ENCODE assay signal across 8 cellular contexts in genomic region chr19:16540948-16541347, GRCh38. TPM values are rescaled to one million over a fixed set of nuclear protein-coding genes. Genes with fewer than 3 reads are reported as not detected.
DNase-seq lines count a peak whose midpoint lies in the region; ATAC-seq and TF ChIP-seq lines count a peak whose summit lies in the region.

No MANE protein-coding gene starts in this region.

- H3K9me3 ChIP-seq in AG04450 (ENCODE audit: control insufficient read depth, insufficient read depth, low read length) (peaks cover 2% of the 10 kb centered on the region; the same call in 1 of the 2 replicates), colonic mucosa (no peaks in the 10 kb centered on the region), mucosa of descending colon (no peaks in the 10 kb centered on the region)
- H3K9me3 ChIP-seq in naive thymus-derived CD4-positive, alpha-beta T cell (ENCODE audit: control insufficient read depth in 2 of 3, low read length in 3 of 3) = no peaks in the 10 kb centered on the region

- CTCF ChIA-PET in AG04450 (lab: Charles Lee) = no interaction called here
- CTCF ChIA-PET in naive thymus-derived CD4-positive, alpha-beta T cell (lab: Charles Lee) = no interaction called here
- CTCF ChIA-PET in GM10248 (lab: Yijun Ruan, JAX) = interaction anchor here (1.9 kb wide), 1 partner anchor 15 kb away, joined by 4 read pairs; no protein-coding TSS in a partner anchor

- H3K36me3 Mint-ChIP-seq in naive thymus-derived CD4-positive, alpha-beta T cell = peaks cover 0 to 35% (median 8%) of the 10 kb centered on the region in 5 donors

- H3K9ac ChIP-seq in colonic mucosa (ENCODE audit: low read depth in 2 of 2, low read length in 2 of 2) = peak overlapping the region in 1 of 2 donors; percentile 86

- DNase-seq in AG04450 (ENCODE audit: low read depth, low spot score) (no peak), colonic mucosa (no peak), mucosa of descending colon (no peak), GM10248 (ENCODE audit: extremely low spot score) (no peak)
- no peak for DNase-seq in Jurkat, Clone E6-1 (ENCODE audit: low read depth, low spot score)
- no peak for DNase-seq in naive thymus-derived CD4-positive, alpha-beta T cell

- H3K36me3 ChIP-seq in colonic mucosa = peaks cover under 1% of the 10 kb centered on the region
- peaks cover 0 to 42% (median 4%) of the 10 kb centered on the region in 3 experiments for H3K36me3 ChIP-seq in naive thymus-derived CD4-positive, alpha-beta T cell (ENCODE audit: control insufficient read depth in 2 of 3, insufficient read depth in 3 of 3, low read length in 3 of 3)
- H3K36me3 ChIP-seq in mucosa of descending colon (ENCODE audit: low read depth) = no peaks in the 10 kb centered on the region

- TF ChIP-seq CTCF in AG04450 (IDR thresholded peaks at IDR 0.05; ENCODE audit: low read depth, low read length) = no peak
- no peak for TF ChIP-seq CTCF in colonic mucosa (IDR thresholded peaks at IDR 0.05)
- no peak for TF ChIP-seq CTCF in mucosa of descending colon (IDR thresholded peaks at IDR 0.05)
- no peak for TF ChIP-seq CTCF in GM10248 (IDR thresholded peaks at IDR 0.05; ENCODE audit: control extremely low read depth, extremely low read depth, low read depth, missing control alignments)

- H3K4me1 Mint-ChIP-seq in naive thymus-derived CD4-positive, alpha-beta T cell = peaks cover 48 to 71% (median 57%) of the 10 kb centered on the region in 7 donors

- POLR2A ChIA-PET in AG04450 (lab: Yijun Ruan, JAX) (no interaction called here), GM10248 (lab: Yijun Ruan, JAX) (interaction anchor here (0.6 kb wide), 1 partner anchor 18 kb away, joined by 3 read pairs; no protein-coding TSS in a partner anchor)
- POLR2A ChIA-PET in naive thymus-derived CD4-positive, alpha-beta T cell (lab: Charles Lee) = interaction anchor here (1.1 to 3.8 kb wide), 4 partner anchors 27 to 86 kb away, joined by 3 to 27 read pairs (median 4); partner anchors contain the start of gene SLC35E1

- peak overlapping the region; percentile 82 to 95 (median 92) for H3K4me3 Mint-ChIP-seq in naive thymus-derived CD4-positive, alpha-beta T cell

- H3K4me1 ChIP-seq in colonic mucosa (peaks cover 22% of the 10 kb centered on the region), mucosa of descending colon (ENCODE audit: low read depth) (peaks cover 21% of the 10 kb centered on the region)
- peaks cover 25 to 39% of the 10 kb centered on the region in 2 donors for H3K4me1 ChIP-seq in naive thymus-derived CD4-positive, alpha-beta T cell (ENCODE audit: control insufficient read depth in 2 of 2, insufficient read depth in 2 of 2, low read length in 2 of 2)

- H3K27ac ChIP-seq in AG04450 (ENCODE audit: low read depth, low read length) (peak overlapping the region; percentile 47), colonic mucosa (no peak overlapping the region)
- peak overlapping the region; percentile 91 for H3K27ac ChIP-seq in naive thymus-derived CD4-positive, alpha-beta T cell (ENCODE audit: low read depth, low read length)

- intact Hi-C loops in colonic mucosa (cut with DNase I) = no loop called here
- intact Hi-C loops in naive thymus-derived CD4-positive, alpha-beta T cell (cut with micrococcal nuclease) = loop anchor here (5.0 kb wide), 2 partner anchors 69 to 686 kb away; partner anchors contain the start of genes EPS15L1 (in 1 of the 2) and OCEL1 (in 1 of the 2)
- intact Hi-C loops in mucosa of descending colon (cut with DNase I, micrococcal nuclease) = no loop called here

- H3K27me3 Mint-ChIP-seq in naive thymus-derived CD4-positive, alpha-beta T cell = no peaks in the 10 kb centered on the region

- no peaks in the 10 kb centered on the region for H3K9me3 Mint-ChIP-seq in naive thymus-derived CD4-positive, alpha-beta T cell

- H3K27me3 ChIP-seq in AG04450 (ENCODE audit: control insufficient read depth, insufficient read depth, low read length) (no peaks in the 10 kb centered on the region), colonic mucosa (no peaks in the 10 kb centered on the region)
- no peaks in the 10 kb centered on the region for H3K27me3 ChIP-seq in naive thymus-derived CD4-positive, alpha-beta T cell (ENCODE audit: control insufficient read depth in 2 of 2, insufficient read depth in 2 of 2, low read length in 2 of 2)

- no peak for ATAC-seq in naive thymus-derived CD4-positive, alpha-beta T cell
- ATAC-seq in mucosa of descending colon = no peak
- ATAC-seq in HG03045 (IDR thresholded peaks at IDR 0.05; ENCODE audit: unreplicated experiment) = no peak
- no peak for ATAC-seq in HG02973 (IDR thresholded peaks at IDR 0.05; ENCODE audit: unreplicated experiment)

- H3K4me3 ChIP-seq in AG04450 (ENCODE audit: low read depth, low read length) (peak overlapping the region; percentile 92), colonic mucosa (peak overlapping the region; percentile 100), mucosa of descending colon (no peak overlapping the region)
- peak overlapping the region; percentile 92 for H3K4me3 ChIP-seq in Jurkat, Clone E6-1 (ENCODE audit: low read length)
- H3K4me3 ChIP-seq in naive thymus-derived CD4-positive, alpha-beta T cell (ENCODE audit: low read length) = peak overlapping the region; percentile 90

- H3K27ac Mint-ChIP-seq in naive thymus-derived CD4-positive, alpha-beta T cell = peak overlapping the region in 8 of 9 donors; percentile 36 to 93 (median 82)

RNA-seq across cellular contexts. Expression of gene CHERP, which starts 1.3 kb away (rescaled TPM):
- 3.4 and 3.8 TPM in 2 replicates for polyA plus RNA-seq in AG04450 (2011; rRNA removed)
- polyA minus RNA-seq in AG04450 (2011; rRNA and poly(A)+ RNA removed) = 6.2 and 7.4 TPM in 2 replicates
- polyA plus RNA-seq in Jurkat, Clone E6-1 (2012; ENCODE audit: insufficient read depth, insufficient read length) = 52.4 TPM
- total RNA-seq in colonic mucosa (10 to 100 TPM; 35.2 to 54.0 TPM), mucosa of descending colon (10 to 100 TPM; 36.3 to 43.0 (median 38.8) TPM)
- 10 to 100 TPM; 53.8 to 80.7 (median 62.7) TPM for total RNA-seq in naive thymus-derived CD4-positive, alpha-beta T cell
- 10 to 100 TPM; 10.4 to 24.3 TPM for polyA plus RNA-seq in naive thymus-derived CD4-positive, alpha-beta T cell

RNA-seq across cellular contexts. Expression of gene SLC35E1, which starts 31.3 kb away (rescaled TPM):
- polyA plus RNA-seq in AG04450 (2011; rRNA removed) = 35.7 TPM in 2 replicates
- polyA minus RNA-seq in AG04450 (2011; rRNA and poly(A)+ RNA removed) = 86.3 and 87.4 TPM in 2 replicates
- polyA plus RNA-seq in Jurkat, Clone E6-1 (2012; ENCODE audit: insufficient read depth, insufficient read length) = 34.3 TPM
- total RNA-seq in colonic mucosa (10 to 100 TPM; 44.4 to 47.7 TPM), mucosa of descending colon (10 to 100 TPM; 34.6 to 45.8 (median 44.0) TPM)
- 10 to 100 TPM; 33.0 to 67.3 (median 58.7) TPM for total RNA-seq in naive thymus-derived CD4-positive, alpha-beta T cell
- 10 to 100 TPM; 13.3 to 25.0 TPM for polyA plus RNA-seq in naive thymus-derived CD4-positive, alpha-beta T cell

RNA-seq across cellular contexts. Expression of gene C19orf44, which starts 44.8 kb away (rescaled TPM):
- 1.8 and 2.3 TPM in 2 replicates for polyA plus RNA-seq in AG04450 (2011; rRNA removed)
- polyA minus RNA-seq in AG04450 (2011; rRNA and poly(A)+ RNA removed) = 2.2 and 3.4 TPM in 2 replicates
- polyA plus RNA-seq in Jurkat, Clone E6-1 (2012; ENCODE audit: insufficient read depth, insufficient read length) = 5.0 TPM
- total RNA-seq in colonic mucosa = 1 to 10 TPM; 2.4 to 3.2 TPM
- 1 to 10 TPM; 1.5 to 6.0 (median 3.4) TPM for total RNA-seq in naive thymus-derived CD4-positive, alpha-beta T cell
- 1 to 10 TPM; 1.3 to 2.1 TPM for polyA plus RNA-seq in naive thymus-derived CD4-positive, alpha-beta T cell
- 1 to 10 TPM; 2.0 to 8.4 (median 2.3) TPM for total RNA-seq in mucosa of descending colon

RNA-seq across cellular contexts. Expression of gene CALR3, which starts 45.0 kb away (rescaled TPM):
- not detected in 2 replicates for polyA plus RNA-seq in AG04450 (2011; rRNA removed)
- polyA minus RNA-seq in AG04450 (2011; rRNA and poly(A)+ RNA removed) = not detected in 2 replicates
- polyA plus RNA-seq in Jurkat, Clone E6-1 (2012; ENCODE audit: insufficient read depth, insufficient read length) = not detected
- total RNA-seq in colonic mucosa (not detected), mucosa of descending colon (not detected)
- total RNA-seq in naive thymus-derived CD4-positive, alpha-beta T cell = not detected
- not detected for polyA plus RNA-seq in naive thymus-derived CD4-positive, alpha-beta T cell

Comparison
In these comparisons a context has a peak if more than half of its experiments do, and no peak if none do; other contexts are left out.
1. intact Hi-C loops: an anchor here in naive thymus-derived CD4-positive, alpha-beta T cell (5.0 kb wide); none called in colonic mucosa and mucosa of descending colon.